Comparison of ENCODE assay signal across 1 cellular context in the genomic region with DNA sequence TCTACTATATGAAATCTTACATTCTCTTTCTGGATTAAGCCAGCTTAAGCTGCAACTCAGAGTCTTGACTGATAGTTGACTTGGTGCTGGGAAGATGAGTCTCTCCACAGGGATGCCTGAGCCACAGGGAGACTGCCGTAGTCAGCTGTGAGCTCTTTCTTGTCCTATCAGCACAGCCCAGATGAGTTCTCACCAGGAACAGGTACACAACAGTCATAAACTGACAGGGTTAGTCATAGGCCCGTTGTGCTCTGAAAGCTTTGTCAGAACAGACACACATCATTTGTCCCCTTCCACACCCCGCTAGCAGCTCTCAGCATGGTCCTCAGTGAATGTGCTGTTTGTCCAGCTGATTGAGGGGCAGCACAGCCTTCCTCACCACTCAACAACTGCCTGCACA.
TF ChIP-seq lines count a peak whose summit lies in the region.

No MANE protein-coding gene starts in this region.

TF ChIP-seq in HCT116, 20 proteins besides CTCF, POLR2A, EP300 and RAD21 (continued from another document):
- TF ChIP-seq JUND (IDR thresholded peaks at IDR 0.05) = no peak
- no peak for TF ChIP-seq POLR2AphosphoS5 (IDR thresholded peaks at IDR 0.05; ENCODE audit: low read depth, low read length)
- TF ChIP-seq, protein P1, sequence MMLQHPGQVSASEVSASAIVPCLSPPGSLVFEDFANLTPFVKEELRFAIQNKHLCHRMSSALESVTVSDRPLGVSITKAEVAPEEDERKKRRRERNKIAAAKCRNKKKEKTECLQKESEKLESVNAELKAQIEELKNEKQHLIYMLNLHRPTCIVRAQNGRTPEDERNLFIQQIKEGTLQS (IDR thresholded peaks at IDR 0.05) = no peak
- TF ChIP-seq SP1 (IDR thresholded peaks at IDR 0.05; ENCODE audit: low read depth) = no peak
- no peak for TF ChIP-seq ZNF274 (IDR thresholded peaks at IDR 0.05; ENCODE audit: low read depth, low read length)
- TF ChIP-seq TCF7L2 (IDR thresholded peaks at IDR 0.05; ENCODE audit: borderline replicate concordance, extremely low read depth, insufficient read depth, insufficient read length) = no peak
- TF ChIP-seq ELF1 (IDR thresholded peaks at IDR 0.05; ENCODE audit: borderline replicate concordance, low read depth) = no peak
- TF ChIP-seq CBX3 (IDR thresholded peaks at IDR 0.05; ENCODE audit: low read depth) = no peak
- no peak for TF ChIP-seq ZFX (IDR thresholded peaks at IDR 0.05)
- TF ChIP-seq SIN3A (IDR thresholded peaks at IDR 0.05; ENCODE audit: low read depth) = no peak
